In the genomic region with DNA sequence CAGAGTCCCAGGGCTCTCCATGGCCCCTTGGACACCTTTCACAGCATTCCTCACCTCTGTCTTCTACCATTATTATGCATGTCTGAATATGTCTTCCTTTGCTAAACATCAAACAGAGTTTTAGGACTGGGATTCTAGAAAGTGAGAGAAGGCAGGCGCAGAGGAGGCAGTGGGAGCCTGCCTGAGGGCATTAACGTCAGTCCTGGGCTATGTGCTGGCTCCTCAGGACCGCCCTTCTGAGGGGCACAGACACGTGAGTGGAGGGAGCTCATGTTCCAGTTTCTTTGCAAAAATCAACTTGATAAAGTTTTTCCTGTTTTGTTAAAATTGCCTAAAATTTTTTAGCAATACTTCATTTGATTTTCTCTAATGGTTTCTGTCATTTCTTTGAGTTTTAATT, we compare ENCODE assay signal across 27 cellular contexts. TPM values are rescaled to one million over a fixed set of nuclear protein-coding genes. Genes with fewer than 3 reads are reported as not detected.
"Had no signal": no experiment of that assay in that cellular context is flagged by ENCODE, and none has a peak within 500 bp of the region (broad histone marks: within the 10 kb centered on the region; RNA-seq: fewer than 3 reads in every experiment).

No MANE protein-coding gene starts in this region.

- DNase-seq: activated CD4-positive, alpha-beta T cell treated with anti-CD3 and anti-CD28 coated beads for 4 hours; activated CD4-positive, alpha-beta T cell treated with anti-CD3 and anti-CD28 coated beads, Interleukin-2, amount 50 U/mL, for 48 hours; activated CD4-positive, CD25-positive, alpha-beta regulatory T cell; activated gamma-delta T cell treated with Interleukin-2 at 50 U/mL for 16 hours; aorta; brain microvascular endothelial cell; cortex of kidney; heart left ventricle; left colon; mesendoderm; naive B cell; psoas muscle; right cardiac atrium; stimulated activated CD4-positive, alpha-beta T cell treated with anti-CD3 and anti-CD28 coated beads, Interleukin-12 subunit alpha, Interleukin-12 subunit beta, amount 100 ng/mL, for 4 hours; stimulated activated CD4-positive, alpha-beta T cell treated with anti-CD3 and anti-CD28 coated beads, Interleukin-4, amount 100 ng/mL, for 4 hours; substantia nigra; T1000; thyroid gland had no signal

- H3K4me3 ChIP-seq: heart left ventricle, psoas muscle, thyroid gland had no signal

- H3K36me3 ChIP-seq: brain microvascular endothelial cell, heart left ventricle, thyroid gland had no signal

- H3K27me3 ChIP-seq: brain microvascular endothelial cell, heart left ventricle, thyroid gland had no signal

- H3K4me3 Mint-ChIP-seq: activated naive CD4-positive, alpha-beta T cell treated with anti-CD3 and anti-CD28 coated beads, Interleukin-2, amount 50 U/mL, for 24 hours; neural crest cell; stimulated activated naive CD8-positive, alpha-beta T cell treated with anti-CD3 and anti-CD28 coated beads, Interleukin-15, Interleukin-2, amounts not matched to agents 100 ng/mL and 50 ng/mL, for 24 hours; T-helper 1 cell treated with Interleukin-12 subunit alpha and Interleukin-12 subunit beta and Interleukin-4 antibody, amounts not matched to agents 30 μg/mL and 1 μg/mL, for 36 hours had no signal

- H3K9me3 ChIP-seq: heart left ventricle, psoas muscle, thyroid gland had no signal

- H3K27ac ChIP-seq: brain microvascular endothelial cell, heart left ventricle, psoas muscle had no signal

- H3K27me3 Mint-ChIP-seq: activated naive CD4-positive, alpha-beta T cell treated with anti-CD3 and anti-CD28 coated beads, Interleukin-2, amount 50 U/mL, for 24 hours; naive B cell; stimulated activated naive CD8-positive, alpha-beta T cell treated with anti-CD3 and anti-CD28 coated beads, Interleukin-15, Interleukin-2, amounts not matched to agents 100 ng/mL and 50 ng/mL, for 24 hours had no signal

- H3K9me3 Mint-ChIP-seq: activated naive CD4-positive, alpha-beta T cell treated with anti-CD3 and anti-CD28 coated beads, Interleukin-2, amount 50 U/mL, for 24 hours; naive B cell; neural crest cell; stimulated activated naive CD8-positive, alpha-beta T cell treated with anti-CD3 and anti-CD28 coated beads, Interleukin-15, Interleukin-2, amounts not matched to agents 100 ng/mL and 50 ng/mL, for 24 hours; T-helper 1 cell treated with Interleukin-12 subunit alpha and Interleukin-12 subunit beta and Interleukin-4 antibody, amounts not matched to agents 30 μg/mL and 1 μg/mL, for 36 hours had no signal

- H3K27ac Mint-ChIP-seq: activated naive CD4-positive, alpha-beta T cell treated with anti-CD3 and anti-CD28 coated beads, Interleukin-2, amount 50 U/mL, for 24 hours; naive B cell; stimulated activated naive CD8-positive, alpha-beta T cell treated with anti-CD3 and anti-CD28 coated beads, Interleukin-15, Interleukin-2, amounts not matched to agents 100 ng/mL and 50 ng/mL, for 24 hours; T-helper 1 cell treated with Interleukin-12 subunit alpha and Interleukin-12 subunit beta and Interleukin-4 antibody, amounts not matched to agents 30 μg/mL and 1 μg/mL, for 36 hours had no signal

- H3K4me1 ChIP-seq: psoas muscle had no signal

- H3K36me3 Mint-ChIP-seq: activated naive CD4-positive, alpha-beta T cell treated with anti-CD3 and anti-CD28 coated beads, Interleukin-2, amount 50 U/mL, for 24 hours; naive B cell had no signal

- ATAC-seq: heart left ventricle, left colon, psoas muscle, right cardiac atrium had no signal

RNA-seq across cellular contexts. Expression of a gene that starts 38.0 kb away (rescaled TPM):
- total RNA-seq: aorta, fibroblast of villous mesenchyme, heart left ventricle, left colon, mucosa of gallbladder, neural crest cell, omental fat pad, psoas muscle, right cardiac atrium, thyroid gland, ureter had no signal

RNA-seq across cellular contexts. Expression of a gene that starts 40.2 kb away (rescaled TPM):
- total RNA-seq: neural crest cell had no signal

RNA-seq across cellular contexts. Expression of a gene that starts 45.8 kb away (rescaled TPM):
- total RNA-seq: aorta, epithelial cell of proximal tubule, fibroblast of villous mesenchyme, left colon, neural crest cell, omental fat pad, psoas muscle, ureter had no signal
